ENCODE assay signal across 8 cellular contexts in genomic region chr4:108118505-108118904, GRCh38.
DNase-seq lines count a peak whose midpoint lies in the region; ATAC-seq lines count a peak whose summit lies in the region.

No MANE protein-coding gene starts in this region.

- H3K4me1 ChIP-seq in adipocyte (ENCODE audit: control insufficient read depth, insufficient read depth, low read length), result no peaks in the 10 kb centered on the region

- no peak overlapping the region for H3K9ac ChIP-seq in adipocyte (ENCODE audit: low read length)

- no peaks in the 10 kb centered on the region for H3K9me3 ChIP-seq in adipocyte (ENCODE audit: control insufficient read depth, low read length)

- H3K27me3 ChIP-seq in adipocyte (replicated peaks; ENCODE audit: control insufficient read depth, insufficient read depth, low read length), result no peaks in the 10 kb centered on the region

- DNase-seq in activated CD4-positive, CD25-positive, alpha-beta regulatory T cell treated with anti-CD3 and anti-CD28 coated beads, Interleukin-2, amount 50 U/mL, for 72 hours, result no peak
- DNase-seq in NCI-H1417 (lab: John Stamatoyannopoulos, UW), result peak; percentile 3 to 96 (median 60)
- peak; percentile 5 for DNase-seq in adipocyte (ENCODE audit: low read depth)
- no peak for DNase-seq in medulla oblongata (ENCODE audit: extremely low spot score)
- no peak for DNase-seq in HCEC 1CT
- no peak for DNase-seq in ecto neural progenitor cell (ENCODE audit: low spot score)

- H3K4me3 ChIP-seq in adipocyte (ENCODE audit: low read length), result no peak overlapping the region

- no peaks in the 10 kb centered on the region for H3K36me3 ChIP-seq in adipocyte (ENCODE audit: control insufficient read depth, insufficient read depth, low read length, severe bottlenecking)

- peak; percentile 58 to 65 for ATAC-seq in activated CD4-positive, CD25-positive, alpha-beta regulatory T cell treated with anti-CD3 and anti-CD28 coated beads, Interleukin-2, amount 50 U/mL, for 24 hours
- ATAC-seq in HG02623 (IDR thresholded peaks at IDR 0.05; ENCODE audit: unreplicated experiment), result peak; percentile 92

Comparison
In these comparisons a context has a peak if more than half of its experiments do, and no peak if none do; other contexts are left out.
1. DNase-seq: peak in NCI-H1417 (3 of 3) and adipocyte (single experiment); none in activated CD4-positive, CD25-positive, alpha-beta regulatory T cell treated with anti-CD3 and anti-CD28 coated beads, Interleukin-2, amount 50 U/mL, for 72 hours (single experiment), medulla oblongata (single experiment), HCEC 1CT (single experiment) and ecto neural progenitor cell (single experiment).